In genomic region chr12:49664167-49664566, GRCh38 we compare ENCODE assay signal across 11 cellular contexts. TPM values are rescaled to one million over a fixed set of nuclear protein-coding genes. Genes with fewer than 3 reads are reported as not detected.
DNase-seq lines count a peak whose midpoint lies in the region; ATAC-seq and TF ChIP-seq lines count a peak whose summit lies in the region.
"Had no signal": no experiment of that assay in that cellular context is flagged by ENCODE, and none has a peak within 500 bp of the region (broad histone marks: within the 10 kb centered on the region; RNA-seq: fewer than 3 reads in every experiment).

No MANE protein-coding gene starts in this region.

- CTCF ChIA-PET in IMR-90 (lab: Yijun Ruan, JAX) = no interaction called here

- ATAC-seq in IMR-90 (ENCODE audit: low read depth) = no peak
- ATAC-seq in naive thymus-derived CD8-positive, alpha-beta T cell = no peak
- no peak for ATAC-seq in sciatic nerve
- no peak for ATAC-seq in GM19023 (IDR thresholded peaks at IDR 0.05; ENCODE audit: unreplicated experiment)
- ATAC-seq: foreskin keratinocyte had no signal

- no peak for TF ChIP-seq RAD21 in IMR-90 (IDR thresholded peaks at IDR 0.05; ENCODE audit: low read length)

- H3K4me1 ChIP-seq in ACC112 (ENCODE audit: control insufficient read depth, insufficient read depth, low read length, unreplicated experiment) = peaks cover 28% of the 10 kb centered on the region
- peaks cover 25% of the 10 kb centered on the region for H3K4me1 ChIP-seq in IMR-90 (ENCODE audit: control insufficient read depth, insufficient read depth, low read length)
- H3K4me1 ChIP-seq in colonic mucosa = peaks cover 14% of the 10 kb centered on the region

- BruUV-seq in IMR-90 (replicated peaks; lab: Mats Ljungman, UMichigan) = no TSS peak

- H4K5ac ChIP-seq in IMR-90 (ENCODE audit: low read depth, low read length) = peak overlapping the region; percentile 38; the same call in 1 of the 2 replicates

- H3K4me1 Mint-ChIP-seq in naive thymus-derived CD8-positive, alpha-beta T cell = peaks cover 60 to 92% (median 90%) of the 10 kb centered on the region in 4 donors

- H3K27me3 Mint-ChIP-seq in naive thymus-derived CD8-positive, alpha-beta T cell = no peaks in the 10 kb centered on the region

- H3K79me1 ChIP-seq in IMR-90 (ENCODE audit: low read depth in 1 of 2, low read length in 2 of 2) = peaks cover 41 to 92% of the 10 kb centered on the region in 2 experiments

- no peak for DNase-seq in IMR-90
- DNase-seq in brain microvascular endothelial cell = no peak
- no peak for DNase-seq in naive thymus-derived CD8-positive, alpha-beta T cell
- DNase-seq in NCI-H1694 (lab: John Stamatoyannopoulos, UW) = no peak
- no peak for DNase-seq in sciatic nerve (ENCODE audit: low spot score)
- DNase-seq in colonic mucosa = no peak
- DNase-seq: foreskin keratinocyte, midbrain had no signal

- peak overlapping the region; percentile 95 for H3K14ac ChIP-seq in IMR-90 (replicated peaks; ENCODE audit: low read depth, low read length)

- in situ Hi-C loops in IMR-90 (cut with MboI; ENCODE audit: low sequenced_read_pairs) = no loop called here
- in situ Hi-C loops in brain microvascular endothelial cell (cut with HindIII; ENCODE audit: low pct_ligation_motif_present, low sequenced_read_pairs) = no loop called here

- H3K4ac ChIP-seq in IMR-90 (ENCODE audit: low read depth, low read length) = peak overlapping the region; percentile 98

- no peak for TF ChIP-seq POLR2A in IMR-90 (IDR thresholded peaks at IDR 0.05; ENCODE audit: low read depth, low read length)

- H3K23ac ChIP-seq in IMR-90 (ENCODE audit: low read depth, low read length) = no peak overlapping the region; the same call in 1 of the 2 replicates

- H3K4me2 ChIP-seq in IMR-90 (ENCODE audit: low read depth, low read length) = no peak overlapping the region

- peaks cover 14% of the 10 kb centered on the region for H3K79me2 ChIP-seq in ACC112 (ENCODE audit: control insufficient read depth, insufficient read depth, low read length, unreplicated experiment)

- peak overlapping the region; percentile 97 for H2AK5ac ChIP-seq in IMR-90 (ENCODE audit: low read depth, low read length)

- peak overlapping the region in 1 of 2 experiments; percentile 95; a peak in 1 of 4 replicates for H4K8ac ChIP-seq in IMR-90 (ENCODE audit: low read depth in 2 of 2, low read length in 2 of 2)

- H3K9me1 ChIP-seq in IMR-90 (ENCODE audit: insufficient read depth, low read length) = peaks cover 35% of the 10 kb centered on the region

- peaks cover 6 to 29% (median 18%) of the 10 kb centered on the region in 3 donors for H3K36me3 Mint-ChIP-seq in naive thymus-derived CD8-positive, alpha-beta T cell

- H3K27ac Mint-ChIP-seq in naive thymus-derived CD8-positive, alpha-beta T cell = peak overlapping the region; percentile 67 to 99 (median 96)

- peak overlapping the region; percentile 75 for H2AK9ac ChIP-seq in IMR-90 (replicated peaks; ENCODE audit: low read depth, low read length, poor library complexity)

- H3K36me3 ChIP-seq in ACC112 (ENCODE audit: insufficient read depth, low read length) = peaks cover 6% of the 10 kb centered on the region; the same call in 1 of the 2 replicates
- H3K36me3 ChIP-seq in IMR-90 (ENCODE audit: control insufficient read depth, insufficient read depth, low read length) = peaks cover 8% of the 10 kb centered on the region
- H3K36me3 ChIP-seq in brain microvascular endothelial cell (replicated peaks) = peaks cover 23% of the 10 kb centered on the region
- no peaks in the 10 kb centered on the region for H3K36me3 ChIP-seq in colonic mucosa
- H3K36me3 ChIP-seq: suprapubic skin had no signal

- no peaks in the 10 kb centered on the region for H3K9me3 ChIP-seq in IMR-90 (ENCODE audit: control insufficient read depth, insufficient read depth, low read length)
- no peaks in the 10 kb centered on the region for H3K9me3 ChIP-seq in colonic mucosa
- H3K9me3 ChIP-seq: suprapubic skin had no signal

- H4K20me1 ChIP-seq in IMR-90 (ENCODE audit: insufficient read depth, low read length) = no peaks in the 10 kb centered on the region

- H2AFZ ChIP-seq in ACC112 (ENCODE audit: low read length, unreplicated experiment) (no peak overlapping the region), IMR-90 (replicated peaks; ENCODE audit: low read length, poor library complexity) (peak overlapping the region; percentile 64)

- dilution Hi-C loops in IMR-90 (cut with HindIII; ENCODE audit: low sequenced_read_pairs, unreplicated experiment) = no loop called here

- peak overlapping the region; percentile 20 for H3K18ac ChIP-seq in IMR-90 (ENCODE audit: low read depth, low read length)

- peak overlapping the region; percentile 81 for H3K27ac ChIP-seq in ACC112 (ENCODE audit: low read depth, low read length)
- H3K27ac ChIP-seq in IMR-90 (ENCODE audit: insufficient read depth, low read length) = no peak overlapping the region
- peak overlapping the region; percentile 15 for H3K27ac ChIP-seq in brain microvascular endothelial cell
- H3K27ac ChIP-seq in colonic mucosa = no peak overlapping the region
- H3K27ac ChIP-seq: foreskin keratinocyte had no signal

- H3K27me3 ChIP-seq in ACC112 (ENCODE audit: insufficient read depth, low read length) (no peaks in the 10 kb centered on the region), IMR-90 (ENCODE audit: control insufficient read depth, insufficient read depth, low read length) (no peaks in the 10 kb centered on the region), brain microvascular endothelial cell (replicated peaks) (no peaks in the 10 kb centered on the region), colonic mucosa (no peaks in the 10 kb centered on the region)
- H3K27me3 ChIP-seq: foreskin keratinocyte, suprapubic skin had no signal

- H3K9me3 Mint-ChIP-seq in naive thymus-derived CD8-positive, alpha-beta T cell = peaks cover 0 to 3% (median 0%) of the 10 kb centered on the region in 9 donors

- H2BK5ac ChIP-seq in IMR-90 (ENCODE audit: low read depth, low read length, poor library complexity, severe bottlenecking) = peak overlapping the region; percentile 64

- peak overlapping the region; percentile 43 for H4K91ac ChIP-seq in IMR-90 (ENCODE audit: insufficient read depth, low read depth, low read length)

- H2BK15ac ChIP-seq in IMR-90 (ENCODE audit: low read depth, low read length) = peak overlapping the region; percentile 86; the same call in 2 of the 3 replicates

- WGBS in IMR-90 (ENCODE audit: extremely low coverage in 2 of 2, insufficient read length in 1 of 2), 2 experiments = no CpG with 5 or more reads among the region's 4 CpGs

- H3K56ac ChIP-seq in IMR-90 (ENCODE audit: extremely low read depth, insufficient read depth, low read length) = no peak overlapping the region

- peak overlapping the region; percentile 40; the same call in 1 of the 2 replicates for H2BK20ac ChIP-seq in IMR-90 (ENCODE audit: low read depth, low read length)

- intact Hi-C loops in IMR-90 (cut with micrococcal nuclease) = no loop called here
- intact Hi-C loops in sciatic nerve (cut with DNase I) = no loop called here
- intact Hi-C loops in colonic mucosa (cut with DNase I) = no loop called here

- H2BK120ac ChIP-seq in IMR-90 (ENCODE audit: low read depth, low read length) = peak overlapping the region; percentile 60; the same call in 1 of the 2 replicates

- TF ChIP-seq CTCF in IMR-90 (conservative IDR thresholded peaks at IDR 0.05; ENCODE audit: low read depth, low read length) (no peak), brain microvascular endothelial cell (IDR thresholded peaks at IDR 0.05; ENCODE audit: low read depth, low read length, missing control alignments) (no peak), colonic mucosa (IDR thresholded peaks at IDR 0.05) (no peak)

- H3K4me3 ChIP-seq in ACC112 (ENCODE audit: low read depth, low read length) (no peak overlapping the region), IMR-90 (ENCODE audit: insufficient read depth, low read depth, low read length) (no peak overlapping the region), brain microvascular endothelial cell (ENCODE audit: low read depth, low read length) (no peak overlapping the region), colonic mucosa (no peak overlapping the region)
- H3K4me3 ChIP-seq: suprapubic skin had no signal

- no peak overlapping the region for H3K9ac ChIP-seq in IMR-90 (ENCODE audit: low read depth, low read length)
- H3K9ac ChIP-seq in colonic mucosa (ENCODE audit: low read depth in 2 of 2, low read length in 2 of 2) = no peak overlapping the region

- peak overlapping the region in 6 of 10 donors; percentile 14 to 88 (median 70) for H3K4me3 Mint-ChIP-seq in naive thymus-derived CD8-positive, alpha-beta T cell

- POLR2A ChIA-PET in IMR-90 (lab: Charles Lee; ENCODE audit: unreplicated experiment) = no interaction called here
- POLR2A ChIA-PET in naive thymus-derived CD8-positive, alpha-beta T cell (lab: Charles Lee) = interaction anchor here (0.6 to 4.7 kb wide), 7 partner anchors 8 to 168 kb away, joined by 3 to 73 read pairs (median 7); partner anchors contain the start of genes FMNL3 and PRPF40B

TF ChIP-seq in IMR-90, 13 proteins besides CTCF, POLR2A, EP300 and RAD21 (continues in another document):
- TF ChIP-seq RFX5 (IDR thresholded peaks at IDR 0.05; ENCODE audit: low read depth, low read length) (no peak), FOS (IDR thresholded peaks at IDR 0.05; ENCODE audit: low read depth, low read length) (no peak), MAFK (IDR thresholded peaks at IDR 0.05; ENCODE audit: low read depth, low read length) (no peak)

RNA-seq across cellular contexts. Expression of gene PRPF40B, which starts 40.8 kb away (rescaled TPM):
- total RNA-seq in IMR-90 (2012; rRNA removed) (3.9 and 5.0 TPM in 2 replicates), sciatic nerve (37.9 TPM), colonic mucosa (10 to 100 TPM in 1 of 2 donors, 1 to 10 TPM in 1; 8.5 to 14.1 TPM)
- polyA plus RNA-seq in IMR-90 (2012; rRNA removed) = 11.0 and 11.8 TPM in 2 replicates
- polyA plus RNA-seq in IMR-90 (2012; cell fraction: cytosol; rRNA removed) = 5.9 and 7.5 TPM in 2 replicates
- polyA plus RNA-seq in IMR-90 (2012; cell fraction: nucleus; rRNA removed; ENCODE audit: low replicate concordance) = 81.2 and 98.0 TPM in 2 replicates
- total RNA-seq in naive thymus-derived CD8-positive, alpha-beta T cell = 10 to 100 TPM; 13.6 to 16.7 TPM
- 1 to 10 TPM; 1.5 to 4.0 (median 2.3) TPM for polyA plus RNA-seq in naive thymus-derived CD8-positive, alpha-beta T cell

RNA-seq across cellular contexts. Expression of gene FMNL3, which starts 43.0 kb away (rescaled TPM):
- total RNA-seq in IMR-90 (2012; rRNA removed) = 34.4 and 36.4 TPM in 2 replicates
- polyA plus RNA-seq in IMR-90 (2012; rRNA removed) = 13.2 and 16.3 TPM in 2 replicates
- 7.6 TPM in 2 replicates for polyA plus RNA-seq in IMR-90 (2012; cell fraction: cytosol; rRNA removed)
- polyA plus RNA-seq in IMR-90 (2012; cell fraction: nucleus; rRNA removed; ENCODE audit: low replicate concordance) = 23.2 and 32.5 TPM in 2 replicates
- total RNA-seq in naive thymus-derived CD8-positive, alpha-beta T cell = 10 to 100 TPM; 34.4 to 36.5 TPM
- 10 to 100 TPM in 1 of 3 donors, 1 to 10 TPM in 2; 7.6 to 12.1 (median 8.4) TPM for polyA plus RNA-seq in naive thymus-derived CD8-positive, alpha-beta T cell
- total RNA-seq in sciatic nerve = 64.8 TPM
- 1 to 10 TPM; 3.0 to 5.0 TPM for total RNA-seq in colonic mucosa

RNA-seq across cellular contexts. Expression of gene FAM186B, which starts 58.7 kb away (rescaled TPM):
- total RNA-seq in IMR-90 (2012; rRNA removed) (0.18 and 0.28 TPM in 2 replicates), sciatic nerve (0.36 TPM), colonic mucosa (under 1 TPM; 0.11 to 0.27 TPM)
- 0.10 TPM in 2 replicates for polyA plus RNA-seq in IMR-90 (2012; rRNA removed)
- 0.10 and 0.12 TPM in 2 replicates for polyA plus RNA-seq in IMR-90 (2012; cell fraction: cytosol; rRNA removed)
- polyA plus RNA-seq in IMR-90 (2012; cell fraction: nucleus; rRNA removed; ENCODE audit: low replicate concordance) = 0.28 and 0.36 TPM in 2 replicates
- under 1 TPM; 0.31 to 0.33 TPM for total RNA-seq in naive thymus-derived CD8-positive, alpha-beta T cell
- polyA plus RNA-seq in naive thymus-derived CD8-positive, alpha-beta T cell = under 1 TPM in 1 of 3 donors, not detected in 2; 0.14 TPM

Comparison
In these comparisons a context has a peak if more than half of its experiments do, and no peak if none do; other contexts are left out.
1. H3K27ac ChIP-seq: peak in ACC112 (single experiment) and brain microvascular endothelial cell (single experiment); none in IMR-90 (single experiment) and colonic mucosa (single experiment).